In genomic region chr1:234960722-234961467, GRCh38 we compare ENCODE assay signal across 9 cellular contexts.
DNase-seq lines count a peak whose midpoint lies in the region; ATAC-seq and TF ChIP-seq lines count a peak whose summit lies in the region.
"Had no signal": no experiment of that assay in that cellular context is flagged by ENCODE, and none has a peak within 500 bp of the region (broad histone marks: within the 10 kb centered on the region; RNA-seq: fewer than 3 reads in every experiment).

No MANE protein-coding gene starts in this region.

- peak overlapping the region; percentile 91 for H3K27ac Mint-ChIP-seq in T-helper 17 cell
- peak overlapping the region; percentile 37 for H3K27ac Mint-ChIP-seq in stimulated activated effector memory CD8-positive, alpha-beta T cell treated with anti-CD3 and anti-CD28 coated beads, Interleukin-12 subunit alpha, Interleukin-12 subunit beta, amount 100 ng/mL, for 72 hours

- H3K4me1 ChIP-seq in heart left ventricle = peaks cover 9 to 97% (median 58%) of the 10 kb centered on the region in 12 donors

- intact Hi-C loops in heart left ventricle (cut with DNase I) = loop anchor here in 7 of 10 donors (5.0 to 10.0 kb wide), 6 partner anchors 34 to 544 kb away; partner anchors contain the start of genes IRF2BP2 (in 2 of the 7) and B3GALNT2 (in 1 of the 7)

- no peaks in the 10 kb centered on the region for H3K9me3 Mint-ChIP-seq in stimulated activated effector memory CD8-positive, alpha-beta T cell treated with anti-CD3 and anti-CD28 coated beads, Interleukin-12 subunit alpha, Interleukin-12 subunit beta, amount 100 ng/mL, for 72 hours

- peaks cover 56% of the 10 kb centered on the region for H3K4me1 Mint-ChIP-seq in T-helper 17 cell
- peaks cover 74% of the 10 kb centered on the region for H3K4me1 Mint-ChIP-seq in stimulated activated effector memory CD8-positive, alpha-beta T cell treated with anti-CD3 and anti-CD28 coated beads, Interleukin-12 subunit alpha, Interleukin-12 subunit beta, amount 100 ng/mL, for 72 hours

- ATAC-seq in T-helper 17 cell (no peak), heart left ventricle (peak; percentile 3 to 36 (median 28)), HG03025 (IDR thresholded peaks at IDR 0.05; ENCODE audit: low FRiP score, unreplicated experiment) (no peak)
- no peak for ATAC-seq in stimulated activated effector memory CD8-positive, alpha-beta T cell treated with anti-CD3 and anti-CD28 coated beads, Interleukin-12 subunit alpha, Interleukin-12 subunit beta, amount 100 ng/mL, for 72 hours

- H3K36me3 Mint-ChIP-seq in T-helper 17 cell (ENCODE audit: low read depth) = no peaks in the 10 kb centered on the region
- H3K36me3 Mint-ChIP-seq in stimulated activated effector memory CD8-positive, alpha-beta T cell treated with anti-CD3 and anti-CD28 coated beads, Interleukin-12 subunit alpha, Interleukin-12 subunit beta, amount 100 ng/mL, for 72 hours = peaks cover 21% of the 10 kb centered on the region

- no peaks in the 10 kb centered on the region for H3K36me3 ChIP-seq in heart left ventricle

- DNase-seq in NCI-H1417 (lab: John Stamatoyannopoulos, UW) (peak in 2 of 3 experiments; percentile 24 to 51), NCI-H1417 treated with DMSO at 0.1 percent for 48 hours (lab: John Stamatoyannopoulos, UW) (no peak), T-helper 17 cell (no peak), heart left ventricle (no peak), NCI-H526 treated with DMSO at 0.1 percent for 48 hours (lab: John Stamatoyannopoulos, UW) (no peak), cerebellar nuclear complex (lab: John Stamatoyannopoulos, UW) (no peak)
- DNase-seq in stimulated activated effector memory CD8-positive, alpha-beta T cell treated with anti-CD3 and anti-CD28 coated beads, Interleukin-12 subunit alpha, Interleukin-12 subunit beta, amount 100 ng/mL, for 72 hours (ENCODE audit: low spot score in 2 of 2) = no peak

- peak overlapping the region; percentile 5 for H3K4me3 Mint-ChIP-seq in T-helper 17 cell
- peak overlapping the region; percentile 23 for H3K4me3 Mint-ChIP-seq in stimulated activated effector memory CD8-positive, alpha-beta T cell treated with anti-CD3 and anti-CD28 coated beads, Interleukin-12 subunit alpha, Interleukin-12 subunit beta, amount 100 ng/mL, for 72 hours

- WGBS in heart left ventricle, 4 donors = 60 to 66% (median 63%) methylated on average over 17 of the region's 17 CpGs

- H3K27me3 Mint-ChIP-seq in T-helper 17 cell = no peaks in the 10 kb centered on the region

- H3K4me3 ChIP-seq in heart left ventricle = no peak overlapping the region
- H3K4me3 ChIP-seq: SK-N-MC had no signal

- no peaks in the 10 kb centered on the region for H3K9me3 ChIP-seq in T-helper 17 cell (ENCODE audit: control insufficient read depth, low read length, poor library complexity, severe bottlenecking)
- H3K9me3 ChIP-seq in heart left ventricle = no peaks in the 10 kb centered on the region

- no peaks in the 10 kb centered on the region for H3K27me3 ChIP-seq in heart left ventricle

- TF ChIP-seq POLR2A in heart left ventricle (IDR thresholded peaks at IDR 0.05) = no peak

- peak overlapping the region; percentile 24 to 99 (median 72) for H3K27ac ChIP-seq in heart left ventricle
- H3K27ac ChIP-seq: SK-N-MC had no signal

- TF ChIP-seq CTCF in heart left ventricle (IDR thresholded peaks at IDR 0.05) = no peak

Comparison
In these comparisons a context has a peak if more than half of its experiments do, and no peak if none do; other contexts are left out.
1. DNase-seq: peak in NCI-H1417 (2 of 3); none in NCI-H1417 treated with DMSO at 0.1 percent for 48 hours (single experiment), T-helper 17 cell (0 of 3), heart left ventricle (0 of 5), stimulated activated effector memory CD8-positive, alpha-beta T cell treated with anti-CD3 and anti-CD28 coated beads, Interleukin-12 subunit alpha, Interleukin-12 subunit beta, amount 100 ng/mL, for 72 hours (0 of 2), NCI-H526 treated with DMSO at 0.1 percent for 48 hours (single experiment) and cerebellar nuclear complex (0 of 2).
2. ATAC-seq: peak in heart left ventricle (4 of 4); none in T-helper 17 cell (single experiment), stimulated activated effector memory CD8-positive, alpha-beta T cell treated with anti-CD3 and anti-CD28 coated beads, Interleukin-12 subunit alpha, Interleukin-12 subunit beta, amount 100 ng/mL, for 72 hours (single experiment) and HG03025 (single experiment).